ENCODE assay signal across 8 cellular contexts in the genomic region with DNA sequence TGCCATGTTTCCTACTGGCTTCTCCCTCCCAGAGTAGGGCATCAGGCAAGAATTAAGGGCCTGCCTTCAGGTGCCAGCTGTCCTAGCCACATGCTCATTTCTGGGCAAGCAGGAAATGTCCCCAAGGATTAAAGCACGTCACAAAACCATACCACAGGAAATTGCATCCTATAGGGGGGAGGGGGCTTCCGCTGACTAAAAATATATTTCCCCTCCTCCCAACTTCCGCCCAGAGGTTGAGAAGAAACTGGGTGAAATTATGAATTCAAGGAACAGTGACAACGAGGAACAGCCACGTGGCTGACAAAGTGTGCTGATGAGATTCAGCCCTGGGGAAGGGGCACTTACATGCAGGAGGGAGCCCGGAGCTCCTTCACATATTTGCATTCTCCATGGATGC. TPM values are rescaled to one million over a fixed set of nuclear protein-coding genes. Genes with fewer than 3 reads are reported as not detected.
DNase-seq lines count a peak whose midpoint lies in the region; ATAC-seq, FAIRE-seq and TF ChIP-seq lines count a peak whose summit lies in the region.
"Had no signal": no experiment of that assay in that cellular context is flagged by ENCODE, and none has a peak within 500 bp of the region (broad histone marks: within the 10 kb centered on the region; RNA-seq: fewer than 3 reads in every experiment).

No MANE protein-coding gene starts in this region.

- DNase-seq in GM19239 (ENCODE audit: insufficient read length, low spot score) (peak; percentile 45), OCI-LY7 (ENCODE audit: low spot score) (peak; percentile 78), HPDE6-E6E7 (ENCODE audit: extremely low spot score) (no peak), GM03348 (ENCODE audit: low spot score) (no peak)
- peak; percentile 42 for DNase-seq in central memory CD4-positive, alpha-beta T cell
- DNase-seq in stimulated activated effector memory CD8-positive, alpha-beta T cell treated with anti-CD3 and anti-CD28 coated beads, Interleukin-12 subunit alpha, Interleukin-12 subunit beta, amount 100 ng/mL, for 72 hours (ENCODE audit: low spot score in 2 of 2), result no peak

- H3K36me3 Mint-ChIP-seq in stimulated activated effector memory CD8-positive, alpha-beta T cell treated with anti-CD3 and anti-CD28 coated beads, Interleukin-12 subunit alpha, Interleukin-12 subunit beta, amount 100 ng/mL, for 72 hours, result peaks cover 52% of the 10 kb centered on the region

- peak overlapping the region; percentile 50 for H3K27ac ChIP-seq in OCI-LY7 (ENCODE audit: low read depth, low read length, poor library complexity, severe bottlenecking)
- H3K27ac ChIP-seq: RWPE1 had no signal

- H3K4me3 ChIP-seq in OCI-LY7 (ENCODE audit: low read depth, low read length, poor library complexity, severe bottlenecking), result peak overlapping the region; percentile 16

- H3K4me2 ChIP-seq in OCI-LY7 (ENCODE audit: low read length), result peak overlapping the region; percentile 61

- peaks cover 3% of the 10 kb centered on the region; the same call in 1 of the 2 replicates for H3K36me3 ChIP-seq in OCI-LY7 (ENCODE audit: insufficient read depth, low read length)

- BruUV-seq in OCI-LY7 (replicated peaks; lab: Mats Ljungman, UMichigan), result no TSS peak

- TF ChIP-seq CTCF in OCI-LY7 (conservative IDR thresholded peaks at IDR 0.05; ENCODE audit: low read length), result no peak

- H3K4me1 ChIP-seq in OCI-LY7 (ENCODE audit: insufficient read depth, low read length, poor library complexity, severe bottlenecking), result peaks cover 59% of the 10 kb centered on the region

- H4K20me1 ChIP-seq in OCI-LY7 (ENCODE audit: insufficient read depth, low read length), result no peaks in the 10 kb centered on the region

- FAIRE-seq in GM19239 (lab: Jason Lieb, UNC), result peak; percentile 80

- intact Hi-C loops in OCI-LY7 (cut with micrococcal nuclease; ENCODE audit: unreplicated experiment), result no loop called here

- peaks cover 41% of the 10 kb centered on the region for H3K4me1 Mint-ChIP-seq in stimulated activated effector memory CD8-positive, alpha-beta T cell treated with anti-CD3 and anti-CD28 coated beads, Interleukin-12 subunit alpha, Interleukin-12 subunit beta, amount 100 ng/mL, for 72 hours

- peak overlapping the region; percentile 75 for H3K4me3 Mint-ChIP-seq in stimulated activated effector memory CD8-positive, alpha-beta T cell treated with anti-CD3 and anti-CD28 coated beads, Interleukin-12 subunit alpha, Interleukin-12 subunit beta, amount 100 ng/mL, for 72 hours

- no peaks in the 10 kb centered on the region for H3K79me2 ChIP-seq in OCI-LY7 (ENCODE audit: insufficient read depth, low read depth, low read length)

- H2AFZ ChIP-seq in OCI-LY7 (ENCODE audit: low read length), result peak overlapping the region; percentile 89

- POLR2A ChIA-PET in OCI-LY7 (lab: Charles Lee), result interaction anchor here (0.7 to 3.2 kb wide), 5 partner anchors 10 to 61 kb away, joined by 3 to 10 read pairs (median 5); a partner anchor contains a TSS

- no peaks in the 10 kb centered on the region for H3K9me2 ChIP-seq in OCI-LY7 (ENCODE audit: insufficient read depth, low read length)

- peak overlapping the region; percentile 91 for H3K27ac Mint-ChIP-seq in stimulated activated effector memory CD8-positive, alpha-beta T cell treated with anti-CD3 and anti-CD28 coated beads, Interleukin-12 subunit alpha, Interleukin-12 subunit beta, amount 100 ng/mL, for 72 hours

- H3K9me3 ChIP-seq in OCI-LY7 (ENCODE audit: low read length), result no peaks in the 10 kb centered on the region

- no peaks in the 10 kb centered on the region for H3K9me3 Mint-ChIP-seq in stimulated activated effector memory CD8-positive, alpha-beta T cell treated with anti-CD3 and anti-CD28 coated beads, Interleukin-12 subunit alpha, Interleukin-12 subunit beta, amount 100 ng/mL, for 72 hours

- no peak for ATAC-seq in stimulated activated effector memory CD8-positive, alpha-beta T cell treated with anti-CD3 and anti-CD28 coated beads, Interleukin-12 subunit alpha, Interleukin-12 subunit beta, amount 100 ng/mL, for 72 hours
- ATAC-seq in HG03354 (IDR thresholded peaks at IDR 0.05; ENCODE audit: poor library complexity, severe bottlenecking, unreplicated experiment), result no peak

- CTCF ChIA-PET in OCI-LY7 (lab: Charles Lee; ENCODE audit: unreplicated experiment), result interaction anchor here (1.0 to 1.4 kb wide), 2 partner anchors 10 to 98 kb away, joined by 3 to 4 read pairs; no protein-coding TSS in a partner anchor

RNA-seq across cellular contexts. Expression of a gene that starts 4.1 kb away (rescaled TPM):
- 4.7 and 5.6 TPM in 2 replicates for total RNA-seq in OCI-LY7 (2014; rRNA removed; shearing (Covaris generic))
- total RNA-seq in OCI-LY7 (2022), result 20.2 and 30.9 TPM in 2 replicates

RNA-seq across cellular contexts. Expression of a gene that starts 17.7 kb away (rescaled TPM):
- total RNA-seq in OCI-LY7 (2014; rRNA removed; shearing (Covaris generic)), result 0.05 and 0.22 TPM in 2 replicates
- total RNA-seq in OCI-LY7 (2022), result 2.6 and 5.1 TPM in 2 replicates

RNA-seq across cellular contexts. Expression of a gene that starts 39.4 kb away (rescaled TPM):
- 36.6 and 51.3 TPM in 2 replicates for total RNA-seq in OCI-LY7 (2014; rRNA removed; shearing (Covaris generic))
- total RNA-seq in OCI-LY7 (2022), result 73.9 and 82.1 TPM in 2 replicates

RNA-seq across cellular contexts. Expression of a gene that starts 59.3 kb away (rescaled TPM):
- total RNA-seq in OCI-LY7 (2014; rRNA removed; shearing (Covaris generic)), result 90.6 and 91.5 TPM in 2 replicates
- total RNA-seq in OCI-LY7 (2022), result 138 and 143 TPM in 2 replicates

Comparison
In these comparisons a context has a peak if more than half of its experiments do, and no peak if none do; other contexts are left out.
1. DNase-seq: peak in GM19239 (single experiment), OCI-LY7 (single experiment) and central memory CD4-positive, alpha-beta T cell (single experiment); none in stimulated activated effector memory CD8-positive, alpha-beta T cell treated with anti-CD3 and anti-CD28 coated beads, Interleukin-12 subunit alpha, Interleukin-12 subunit beta, amount 100 ng/mL, for 72 hours (0 of 2), HPDE6-E6E7 (single experiment) and GM03348 (single experiment).